ENCODE assay signal across 8 cellular contexts in the genomic region with DNA sequence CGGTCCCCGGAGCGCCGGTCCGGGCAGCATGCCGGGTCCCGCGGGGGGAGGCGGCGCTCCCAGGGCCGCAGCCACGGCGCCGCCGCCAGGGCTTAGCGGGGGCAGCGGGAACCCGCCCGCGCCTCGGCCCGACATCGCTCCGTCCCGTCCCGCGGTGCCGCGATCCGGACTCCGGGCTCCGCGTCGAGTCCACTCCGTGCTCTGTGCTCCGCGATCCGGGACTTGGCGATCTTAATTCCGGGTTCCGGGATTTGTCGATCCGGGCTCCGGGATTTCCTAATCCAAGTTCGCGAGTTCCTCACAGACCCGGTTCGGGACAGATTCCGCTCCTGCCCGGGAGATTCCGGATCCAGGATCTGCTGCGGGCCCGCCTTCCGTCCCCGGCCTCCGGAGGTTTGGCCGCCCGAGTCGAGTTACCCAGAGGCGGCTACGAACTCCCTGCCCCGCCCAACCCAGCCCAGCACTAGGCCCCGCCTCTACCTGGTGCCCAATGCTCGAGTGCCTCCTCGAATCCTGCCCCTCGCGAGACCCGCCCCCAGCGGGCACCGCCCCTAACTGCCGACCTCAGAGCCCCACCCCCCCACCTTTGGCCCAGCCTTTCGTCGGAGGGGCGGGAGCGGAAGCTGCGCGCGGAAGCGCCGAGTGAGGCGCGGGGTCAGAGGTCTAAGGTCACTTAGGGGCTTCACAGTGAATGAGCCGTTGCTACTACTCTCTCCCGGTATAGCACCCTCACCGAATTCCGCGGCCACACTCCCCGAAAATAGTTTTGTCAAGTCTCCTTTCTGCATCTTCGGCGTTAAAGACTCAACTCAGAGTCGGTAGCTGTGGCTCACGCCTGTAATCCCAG. TPM values are rescaled to one million over a fixed set of nuclear protein-coding genes. Genes with fewer than 3 reads are reported as not detected.
DNase-seq lines count a peak whose midpoint lies in the region; ATAC-seq and TF ChIP-seq lines count a peak whose summit lies in the region.

A gene (minus strand): TSS at position 146 of the 847 bp plus-strand sequence. CDS start 11 bp downstream, at position 135.

- CTCF ChIA-PET in naive thymus-derived CD4-positive, alpha-beta T cell (lab: Charles Lee) = interaction anchor here (0.9 kb wide), 1 partner anchor 15 kb away, joined by 4 read pairs; no protein-coding TSS in a partner anchor

- no peaks in the 10 kb centered on the region for H3K9me3 ChIP-seq in DND-41 (ENCODE audit: insufficient read depth, low read length, severe bottlenecking)
- H3K9me3 ChIP-seq in naive thymus-derived CD4-positive, alpha-beta T cell (ENCODE audit: control insufficient read depth in 2 of 3, low read length in 3 of 3) = no peaks in the 10 kb centered on the region

- H3K4me2 ChIP-seq in DND-41 (ENCODE audit: insufficient read depth, low read length) = peak within 1 kb of the TSS; percentile 99
- peak within 1 kb of the TSS; percentile 97 for H3K4me2 ChIP-seq in GM23338

- H3K4me1 Mint-ChIP-seq in GM23338 = peaks cover 36% of the 10 kb centered on the region
- peaks cover 27 to 52% (median 44%) of the 10 kb centered on the region in 7 donors for H3K4me1 Mint-ChIP-seq in naive thymus-derived CD4-positive, alpha-beta T cell
- peaks cover 26 to 54% of the 10 kb centered on the region in 2 donors for H3K4me1 Mint-ChIP-seq in stimulated activated naive B cell treated with anti-CD40 and anti-IgM and Interleukin-4, amounts not matched to agents 10 μg/mL and 1 μg/mL and 100 μg/mL, for 72 hours

- intact Hi-C loops in naive thymus-derived CD4-positive, alpha-beta T cell (cut with micrococcal nuclease) = loop anchor here (1.0 to 10.0 kb wide), 18 partner anchors 10 to 820 kb away; a partner anchor contains a TSS

- H3K4me1 ChIP-seq in DND-41 (ENCODE audit: insufficient read depth, low read length) (peaks cover 36% of the 10 kb centered on the region), GM23338 (ENCODE audit: insufficient read depth) (peaks cover 28% of the 10 kb centered on the region)
- H3K4me1 ChIP-seq in naive thymus-derived CD4-positive, alpha-beta T cell (ENCODE audit: control insufficient read depth in 2 of 2, insufficient read depth in 2 of 2, low read length in 2 of 2) = peaks cover 34 to 36% of the 10 kb centered on the region in 2 donors

- H3K27ac Mint-ChIP-seq in GM23338 = peak within 1 kb of the TSS; percentile 93
- H3K27ac Mint-ChIP-seq in naive thymus-derived CD4-positive, alpha-beta T cell = peak within 1 kb of the TSS; percentile 87 to 95 (median 92)
- H3K27ac Mint-ChIP-seq in stimulated activated naive B cell treated with anti-CD40 and anti-IgM and Interleukin-4, amounts not matched to agents 10 μg/mL and 1 μg/mL and 100 μg/mL, for 72 hours = peak within 1 kb of the TSS; percentile 98

- peaks cover 2% of the 10 kb centered on the region for H3K9me3 Mint-ChIP-seq in GM23338
- no peaks in the 10 kb centered on the region for H3K9me3 Mint-ChIP-seq in naive thymus-derived CD4-positive, alpha-beta T cell
- no peaks in the 10 kb centered on the region for H3K9me3 Mint-ChIP-seq in stimulated activated naive B cell treated with anti-CD40 and anti-IgM and Interleukin-4, amounts not matched to agents 10 μg/mL and 1 μg/mL and 100 μg/mL, for 72 hours

- POLR2A ChIA-PET in naive thymus-derived CD4-positive, alpha-beta T cell (lab: Charles Lee) = interaction anchor here (0.6 to 13.5 kb wide), 17 partner anchors 12 to 303 kb away, joined by 3 to 204 read pairs (median 5); a partner anchor contains a TSS

- H3K27me3 Mint-ChIP-seq in GM23338 (ENCODE audit: insufficient read depth, low read depth, poor library complexity) = peaks cover 16% of the 10 kb centered on the region
- H3K27me3 Mint-ChIP-seq in naive thymus-derived CD4-positive, alpha-beta T cell = no peaks in the 10 kb centered on the region
- H3K27me3 Mint-ChIP-seq in stimulated activated naive B cell treated with anti-CD40 and anti-IgM and Interleukin-4, amounts not matched to agents 10 μg/mL and 1 μg/mL and 100 μg/mL, for 72 hours = no peaks in the 10 kb centered on the region

- H3F3A ChIP-seq in GM23338 (replicated peaks; ENCODE audit: low read depth) = 0 out of 2 replicates have a peak, but pooled peaks cover 8% of the 10 kb centered on the region

- H4K20me1 ChIP-seq in DND-41 (ENCODE audit: insufficient read depth, low read length) (peaks cover 39% of the 10 kb centered on the region), GM23338 (replicated peaks; ENCODE audit: insufficient read depth) (peaks cover 7% of the 10 kb centered on the region; the same call in 1 of the 2 replicates)

- H2AFZ ChIP-seq in DND-41 (ENCODE audit: low read depth, low read length) (peak within 1 kb of the TSS; percentile 91), GM23338 (peak within 1 kb of the TSS; percentile 94)

- H3K36me3 ChIP-seq in DND-41 (ENCODE audit: insufficient read depth, low read length) (peaks cover 18% of the 10 kb centered on the region), GM23338 (ENCODE audit: insufficient read depth) (no peaks in the 10 kb centered on the region)
- peaks cover 0 to 9% (median 0%) of the 10 kb centered on the region in 3 experiments for H3K36me3 ChIP-seq in naive thymus-derived CD4-positive, alpha-beta T cell (ENCODE audit: control insufficient read depth in 2 of 3, insufficient read depth in 3 of 3, low read length in 3 of 3)

- peak within 1 kb of the TSS; percentile 94 for H3K9ac ChIP-seq in DND-41 (ENCODE audit: low read depth, low read length)

- peak; percentile 88 for ATAC-seq in DND-41 (ENCODE audit: insufficient read depth, low read depth)
- peak; percentile 71 for ATAC-seq in GM23338
- peak; percentile 96 for ATAC-seq in naive thymus-derived CD4-positive, alpha-beta T cell
- ATAC-seq in stimulated activated naive B cell treated with anti-CD40 and anti-IgM and Interleukin-4, amounts not matched to agents 10 μg/mL and 1 μg/mL and 100 μg/mL, for 72 hours (replicated peaks) = peak; percentile 85 to 89

- no peaks in the 10 kb centered on the region for H3K36me3 Mint-ChIP-seq in GM23338 (ENCODE audit: low read depth)
- peaks cover 0 to 3% (median 0%) of the 10 kb centered on the region in 5 donors for H3K36me3 Mint-ChIP-seq in naive thymus-derived CD4-positive, alpha-beta T cell
- H3K36me3 Mint-ChIP-seq in stimulated activated naive B cell treated with anti-CD40 and anti-IgM and Interleukin-4, amounts not matched to agents 10 μg/mL and 1 μg/mL and 100 μg/mL, for 72 hours = peaks cover 5 to 10% of the 10 kb centered on the region in 2 donors

- peak within 1 kb of the TSS; percentile 96 for H3K27ac ChIP-seq in DND-41 (ENCODE audit: low read length)
- H3K27ac ChIP-seq in GM23338 (ENCODE audit: low read depth) = peak within 1 kb of the TSS; percentile 79; the same call in 1 of the 2 replicates
- H3K27ac ChIP-seq in naive thymus-derived CD4-positive, alpha-beta T cell (ENCODE audit: low read depth, low read length) = peak within 1 kb of the TSS; percentile 96

- no peaks in the 10 kb centered on the region for H3K27me3 ChIP-seq in DND-41 (ENCODE audit: insufficient read depth, low read length, poor library complexity)
- H3K27me3 ChIP-seq in GM23338 (ENCODE audit: insufficient read depth) = peaks cover 31% of the 10 kb centered on the region
- no peaks in the 10 kb centered on the region for H3K27me3 ChIP-seq in naive thymus-derived CD4-positive, alpha-beta T cell (ENCODE audit: control insufficient read depth in 2 of 2, insufficient read depth in 2 of 2, low read length in 2 of 2)

- TF ChIP-seq CTCF in DND-41 (IDR thresholded peaks at IDR 0.05; ENCODE audit: borderline replicate concordance, extremely low read depth, low read length, poor library complexity, severe bottlenecking) (no peak), GM23338 (conservative IDR thresholded peaks at IDR 0.05; ENCODE audit: low read depth in 2 of 2) (no peak)

- H3K9me2 ChIP-seq in GM23338 (ENCODE audit: insufficient read depth) = peaks cover 2% of the 10 kb centered on the region; the same call in 1 of the 2 replicates

- H3K79me2 ChIP-seq in DND-41 (ENCODE audit: insufficient read depth, low read length) = peaks cover 49% of the 10 kb centered on the region
- peaks cover 36% of the 10 kb centered on the region for H3K79me2 ChIP-seq in GM23338 (replicated peaks; ENCODE audit: insufficient read depth)

- peak within 1 kb of the TSS; percentile 81 to 98 for H3K4me3 ChIP-seq in DND-41 (ENCODE audit: low read depth in 1 of 2, low read length in 2 of 2)
- H3K4me3 ChIP-seq in GM23338 = peak within 1 kb of the TSS; percentile 94
- H3K4me3 ChIP-seq in naive thymus-derived CD4-positive, alpha-beta T cell (ENCODE audit: low read length) = peak within 1 kb of the TSS; percentile 87

- H3K4me3 Mint-ChIP-seq in GM23338 = peak within 1 kb of the TSS; percentile 97
- peak within 1 kb of the TSS; percentile 92 to 98 (median 95) for H3K4me3 Mint-ChIP-seq in naive thymus-derived CD4-positive, alpha-beta T cell
- peak within 1 kb of the TSS; percentile 96 to 97 for H3K4me3 Mint-ChIP-seq in stimulated activated naive B cell treated with anti-CD40 and anti-IgM and Interleukin-4, amounts not matched to agents 10 μg/mL and 1 μg/mL and 100 μg/mL, for 72 hours

- peak; percentile 99 for DNase-seq in DND-41
- peak; percentile 99 for DNase-seq in GM23338 (ENCODE audit: low spot score)
- DNase-seq in LHCN-M2 (ENCODE audit: low read depth) = peak; percentile 99
- DNase-seq in RPMI7951 (ENCODE audit: low read depth) = peak; percentile 97
- DNase-seq in activated T-helper 1 cell treated with anti-CD3 and anti-CD28 coated beads, Interleukin-2, amount 50 U/mL, for 16 hours (ENCODE audit: low read depth in 1 of 2, low spot score in 1 of 2) = peak; percentile 98 to 99
- DNase-seq in fibroblast of gingiva (ENCODE audit: low read depth) = peak; percentile 100
- peak; percentile 94 to 99 (median 98) for DNase-seq in naive thymus-derived CD4-positive, alpha-beta T cell
- peak; percentile 97 for DNase-seq in stimulated activated naive B cell treated with anti-CD40 and anti-IgM and Interleukin-4, amounts not matched to agents 10 μg/mL and 1 μg/mL and 100 μg/mL, for 72 hours

RNA-seq across cellular contexts. Expression of the gene that starts here (rescaled TPM):
- 121 and 133 TPM in 2 replicates for total RNA-seq in GM23338 (2014; rRNA removed; shearing (Covaris generic))
- polyA plus RNA-seq in GM23338 (2016; fragmentation: Nextera tagmentation; extraction: Ambion mirVana) = 34.9 and 36.4 TPM in 2 replicates
- 94.3 and 94.5 TPM in 2 replicates for total RNA-seq in LHCN-M2 (2014; rRNA removed)
- 41.4 TPM for polyA plus RNA-seq in LHCN-M2 (2012)
- total RNA-seq in RPMI7951 (2014; rRNA removed; shearing (Covaris generic)) = 64.9 and 69.0 TPM in 2 replicates
- total RNA-seq in naive thymus-derived CD4-positive, alpha-beta T cell = 100 to 1,000 TPM; 102 to 148 (median 109) TPM
- 100 to 1,000 TPM in 1 of 2 donors, 10 to 100 TPM in 1; 61.5 to 112 TPM for polyA plus RNA-seq in naive thymus-derived CD4-positive, alpha-beta T cell

Comparison
In these comparisons a context has a peak if more than half of its experiments do, and no peak if none do; other contexts are left out.
1. Peak in every context shown above with its lines: DNase-seq, ATAC-seq, H3K4me3 ChIP-seq and H3K27ac ChIP-seq.